In genomic region chr5:153496835-153497234, GRCh38 we compare ENCODE assay signal across 9 cellular contexts. TPM values are rescaled to one million over a fixed set of nuclear protein-coding genes. Genes with fewer than 3 reads are reported as not detected.
DNase-seq lines count a peak whose midpoint lies in the region; ATAC-seq and TF ChIP-seq lines count a peak whose summit lies in the region.
"Had no signal": no experiment of that assay in that cellular context is flagged by ENCODE, and none has a peak within 500 bp of the region (broad histone marks: within the 10 kb centered on the region; RNA-seq: fewer than 3 reads in every experiment).

No MANE protein-coding gene starts in this region.

- TF ChIP-seq CTCF in fibroblast of pulmonary artery (IDR thresholded peaks at IDR 0.05; ENCODE audit: low read length, missing control alignments) (peak; percentile 97), suprapubic skin (IDR thresholded peaks at IDR 0.05) (peak; percentile 8 to 53)

- no peaks in the 10 kb centered on the region for H3K36me3 ChIP-seq in suprapubic skin

- WGBS in suprapubic skin, result 64% methylated on average over 1 of the region's 1 CpG

- H3K36me3 Mint-ChIP-seq in activated T-cell treated with anti-CD3 and anti-CD28 coated beads, Interleukin-2, amount 50 U/mL, for 4 hours (ENCODE audit: insufficient read depth), result no peaks in the 10 kb centered on the region

- peaks cover 9% of the 10 kb centered on the region for H3K27me3 Mint-ChIP-seq in activated T-cell treated with anti-CD3 and anti-CD28 coated beads, Interleukin-2, amount 50 U/mL, for 4 hours (ENCODE audit: low read depth)

- no peaks in the 10 kb centered on the region for H3K9me3 ChIP-seq in suprapubic skin

- ATAC-seq in GM21360 (IDR thresholded peaks at IDR 0.05; ENCODE audit: unreplicated experiment), result peak; percentile 52
- no peak for ATAC-seq in HG03469 (IDR thresholded peaks at IDR 0.05; ENCODE audit: unreplicated experiment)
- ATAC-seq in activated T-cell treated with anti-CD3 and anti-CD28 coated beads, Interleukin-2, amount 50 U/mL, for 4 hours, result no peak

- no peak overlapping the region for H3K27ac ChIP-seq in suprapubic skin

- no peaks in the 10 kb centered on the region for H3K4me1 ChIP-seq in suprapubic skin

- H3K4me1 Mint-ChIP-seq in activated T-cell treated with anti-CD3 and anti-CD28 coated beads, Interleukin-2, amount 50 U/mL, for 4 hours (ENCODE audit: low read depth), result no peaks in the 10 kb centered on the region
- H3K4me1 Mint-ChIP-seq: central memory CD8-positive, alpha-beta T cell had no signal

- TF ChIP-seq POLR2A in suprapubic skin (IDR thresholded peaks at IDR 0.05), result no peak

- DNase-seq in AG08396 (ENCODE audit: low spot score), result peak; percentile 28
- DNase-seq in OCI-M1 (lab: John Stamatoyannopoulos, UW), result peak; percentile 42
- peak; percentile 64 for DNase-seq in fibroblast of pulmonary artery (ENCODE audit: low read depth)
- no peak for DNase-seq in suprapubic skin (ENCODE audit: low spot score in 2 of 2)
- DNase-seq in NCI-H1436 (lab: John Stamatoyannopoulos, UW), result no peak
- DNase-seq in activated T-cell treated with anti-CD3 and anti-CD28 coated beads, Interleukin-2, amount 50 U/mL, for 4 hours, result no peak

- TF ChIP-seq EP300 in suprapubic skin (IDR thresholded peaks at IDR 0.05), result no peak

- H3K9me3 Mint-ChIP-seq in activated T-cell treated with anti-CD3 and anti-CD28 coated beads, Interleukin-2, amount 50 U/mL, for 4 hours, result no peaks in the 10 kb centered on the region
- H3K9me3 Mint-ChIP-seq: central memory CD8-positive, alpha-beta T cell had no signal

- H3K4me3 Mint-ChIP-seq in activated T-cell treated with anti-CD3 and anti-CD28 coated beads, Interleukin-2, amount 50 U/mL, for 4 hours, result no peak overlapping the region
- H3K4me3 Mint-ChIP-seq: central memory CD8-positive, alpha-beta T cell had no signal

- peaks cover 5% of the 10 kb centered on the region for H3K27me3 ChIP-seq in suprapubic skin

- H3K4me3 ChIP-seq in fibroblast of pulmonary artery (replicated peaks; ENCODE audit: low read depth, low read length) (no peak overlapping the region), suprapubic skin (no peak overlapping the region)

RNA-seq across cellular contexts. Expression of gene GRIA1, which starts 6.4 kb away (rescaled TPM):
- total RNA-seq in suprapubic skin, result under 1 TPM in 3 of 4 donors, not detected in 1; 0.21 to 0.62 (median 0.38) TPM
- not detected for total RNA-seq in activated T-cell treated with anti-CD3 and anti-CD28 coated beads, Interleukin-2, amount 50 U/mL, for 4 hours

Comparison
In these comparisons a context has a peak if more than half of its experiments do, and no peak if none do; other contexts are left out.
1. DNase-seq: peak in AG08396 (single experiment), OCI-M1 (single experiment) and fibroblast of pulmonary artery (single experiment); none in suprapubic skin (0 of 2), NCI-H1436 (single experiment) and activated T-cell treated with anti-CD3 and anti-CD28 coated beads, Interleukin-2, amount 50 U/mL, for 4 hours (single experiment).